In genomic region chr6:31355540-31355988, GRCh38 we compare ENCODE assay signal across 8 cellular contexts. TPM values are rescaled to one million over a fixed set of nuclear protein-coding genes. Genes with fewer than 3 reads are reported as not detected.
DNase-seq lines count a peak whose midpoint lies in the region; ATAC-seq, FAIRE-seq and TF ChIP-seq lines count a peak whose summit lies in the region.

No MANE protein-coding gene starts in this region.

- no peaks in the 10 kb centered on the region for H3K9me3 Mint-ChIP-seq in activated B cell treated with CpG ODN at 0.5 μM for 24 hours

- intact Hi-C loops in activated B cell treated with CpG ODN at 0.5 μM for 24 hours (cut with micrococcal nuclease), result loop anchor here (5.0 kb wide), 1 partner anchor 738 kb away; the partner anchor contains the start of genes MRPS18B and PPP1R10

- peak overlapping the region; percentile 100 for H3K27ac Mint-ChIP-seq in activated B cell treated with CpG ODN at 0.5 μM for 24 hours

- H3K9me3 ChIP-seq in skeletal muscle tissue (ENCODE audit: control insufficient read depth in 3 of 3, low read length in 3 of 3), result no peaks in the 10 kb centered on the region

- H3K4me3 ChIP-seq in fibroblast of the aortic adventitia (ENCODE audit: low read depth, low read length), result peak overlapping the region; percentile 66
- peak overlapping the region; percentile 58 to 75 (median 71) for H3K4me3 ChIP-seq in skeletal muscle tissue (ENCODE audit: low read length in 3 of 3)

- TF ChIP-seq CTCF in activated B cell treated with CpG ODN at 0.5 μM for 24 hours (IDR thresholded peaks at IDR 0.05), result no peak
- TF ChIP-seq CTCF in fibroblast of the aortic adventitia (IDR thresholded peaks at IDR 0.05; ENCODE audit: insufficient read depth, low read length), result no peak

- peak overlapping the region; percentile 51 to 88 (median 54) for H3K9ac ChIP-seq in skeletal muscle tissue (ENCODE audit: low read depth in 1 of 3, low read length in 3 of 3)

- peaks cover 52% of the 10 kb centered on the region for H3K36me3 Mint-ChIP-seq in activated B cell treated with CpG ODN at 0.5 μM for 24 hours (ENCODE audit: low read depth)

- peaks cover 0 to 6% (median 0%) of the 10 kb centered on the region in 3 donors for H3K27me3 ChIP-seq in skeletal muscle tissue (ENCODE audit: control insufficient read depth in 3 of 3, insufficient read depth in 3 of 3, low read length in 3 of 3)

- FAIRE-seq in GM12891 (lab: Jason Lieb, UNC), result no peak

- peaks cover 8 to 11% (median 9%) of the 10 kb centered on the region in 3 donors for H3K36me3 ChIP-seq in skeletal muscle tissue (ENCODE audit: control insufficient read depth in 3 of 3, insufficient read depth in 3 of 3, low read length in 3 of 3)

- peaks cover 68% of the 10 kb centered on the region for H3K4me1 Mint-ChIP-seq in activated B cell treated with CpG ODN at 0.5 μM for 24 hours

- H3K27ac ChIP-seq in skeletal muscle tissue (ENCODE audit: low read depth, low read length), result no peak overlapping the region

- H3K4me1 ChIP-seq in skeletal muscle tissue (ENCODE audit: control insufficient read depth in 3 of 3, insufficient read depth in 3 of 3, low read length in 3 of 3), result peaks cover 10 to 16% (median 15%) of the 10 kb centered on the region in 3 donors

- peak; percentile 38 for TF ChIP-seq POLR2A in GM12891 (IDR thresholded peaks at IDR 0.05; ENCODE audit: low read depth, low read length)

- ATAC-seq in activated B cell treated with CpG ODN at 0.5 μM for 24 hours (ENCODE audit: low read depth) (no peak), GM18511 (IDR thresholded peaks at IDR 0.05; ENCODE audit: unreplicated experiment) (no peak), HG02870 (IDR thresholded peaks at IDR 0.05; ENCODE audit: unreplicated experiment) (no peak), GM19324 (IDR thresholded peaks at IDR 0.05; ENCODE audit: low FRiP score, unreplicated experiment) (no peak)

- CTCF ChIA-PET in activated B cell treated with CpG ODN at 0.5 μM for 24 hours (lab: Charles Lee), result interaction anchor here (2.1 kb wide), 1 partner anchor 11 kb away, joined by 8 read pairs; no protein-coding TSS in a partner anchor

- POLR2A ChIA-PET in activated B cell treated with CpG ODN at 0.5 μM for 24 hours (lab: Charles Lee), result interaction anchor here (0.6 to 5.1 kb wide), 4 partner anchors 9 to 158 kb away, joined by 3 to 114 read pairs (median 40); partner anchors contain the start of gene HLA-C

- no peaks in the 10 kb centered on the region for H3K27me3 Mint-ChIP-seq in activated B cell treated with CpG ODN at 0.5 μM for 24 hours

- H3K4me3 Mint-ChIP-seq in activated B cell treated with CpG ODN at 0.5 μM for 24 hours, result peak overlapping the region; percentile 95

- DNase-seq in GM12891 (ENCODE audit: insufficient read length, low spot score) (no peak), activated B cell treated with CpG ODN at 0.5 μM for 24 hours (no peak), fibroblast of the aortic adventitia (ENCODE audit: low read depth) (no peak), NCI-H1694 treated with DMSO at 0.1 percent for 48 hours (lab: John Stamatoyannopoulos, UW) (no peak)

TF ChIP-seq in GM12891, 5 proteins besides CTCF, POLR2A, EP300 and RAD21:
- no peak for TF ChIP-seq SPI1 (IDR thresholded peaks at IDR 0.05; ENCODE audit: low read depth, low read length)
- TF ChIP-seq TAF1 (IDR thresholded peaks at IDR 0.05; ENCODE audit: low read depth, low read length), result no peak
- no peak for TF ChIP-seq POU2F2 (IDR thresholded peaks at IDR 0.05; ENCODE audit: low read depth, low read length)
- no peak; the same call in 1 of the 2 replicates for TF ChIP-seq POLR2AphosphoS5 (IDR thresholded peaks at IDR 0.05; ENCODE audit: low read depth, low read length)
- TF ChIP-seq PAX5 (IDR thresholded peaks at IDR 0.05; ENCODE audit: insufficient read depth, low read length, severe bottlenecking), result no peak

RNA-seq across cellular contexts. Expression of gene HLA-B, which starts 1.4 kb away (rescaled TPM):
- 3,160 TPM for polyA plus RNA-seq in GM12891 (2012; ENCODE audit: low read depth, missing spikeins)
- total RNA-seq in activated B cell treated with CpG ODN at 0.5 μM for 24 hours (3,667 and 3,668 TPM in 2 replicates), fibroblast of the aortic adventitia (ENCODE audit: low replicate concordance) (52.0 and 84.2 TPM in 2 replicates), skeletal muscle tissue (92.9 TPM)

RNA-seq across cellular contexts. Expression of gene MICA, which starts 47.8 kb away (rescaled TPM):
- polyA plus RNA-seq in GM12891 (2012; ENCODE audit: low read depth, missing spikeins), result 5.0 TPM
- total RNA-seq in activated B cell treated with CpG ODN at 0.5 μM for 24 hours (8.9 and 9.0 TPM in 2 replicates), fibroblast of the aortic adventitia (ENCODE audit: low replicate concordance) (12.7 and 13.3 TPM in 2 replicates), skeletal muscle tissue (5.2 TPM)

Comparison
In these comparisons a context has a peak if more than half of its experiments do, and no peak if none do; other contexts are left out.
1. RNA of gene HLA-B, which starts 1.4 kb away (total RNA-seq): 3,667 to 3,668 TPM in activated B cell treated with CpG ODN at 0.5 μM for 24 hours; 92.9 TPM in skeletal muscle tissue (single experiment) and 52.0 to 84.2 TPM in fibroblast of the aortic adventitia; every median in the first group is over 10 times any median in the second.